Comparison of ENCODE assay signal across 20 cellular contexts in the genomic region with DNA sequence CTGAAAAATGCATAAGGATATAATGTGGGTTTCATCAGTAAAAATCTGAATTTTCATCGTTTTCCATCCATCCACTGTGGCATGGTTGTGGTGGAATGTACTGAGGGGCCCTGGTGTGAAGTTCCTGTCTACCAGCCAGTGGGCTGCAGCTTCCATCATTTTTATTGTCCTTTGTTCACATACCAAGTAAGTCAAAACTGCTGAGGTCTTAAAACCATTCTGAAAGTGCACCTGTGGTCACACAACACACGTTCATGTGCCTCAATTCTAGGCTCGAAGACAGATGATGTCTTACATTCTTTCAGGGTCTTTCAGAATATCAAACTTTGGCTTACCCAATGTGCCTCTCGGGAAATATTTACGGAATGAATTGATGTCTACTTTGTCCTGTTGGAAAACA. TPM values are rescaled to one million over a fixed set of nuclear protein-coding genes. Genes with fewer than 3 reads are reported as not detected.
"Had no signal": no experiment of that assay in that cellular context is flagged by ENCODE, and none has a peak within 500 bp of the region (broad histone marks: within the 10 kb centered on the region; RNA-seq: fewer than 3 reads in every experiment).

No MANE protein-coding gene starts in this region.

RNA-seq across cellular contexts. Expression of a gene that starts 6.2 kb away (rescaled TPM):
- total RNA-seq: colonic mucosa, dermis microvascular lymphatic vessel endothelial cell, endodermal cell, esophagus mucosa, esophagus squamous epithelium, gastrocnemius medialis, glomerular endothelial cell, heart right ventricle, kidney epithelial cell, left cardiac atrium, left lung, left ventricle myocardium superior, lower leg skin, lower lobe of right lung, lung microvascular endothelial cell, mesenteric fat pad, mesothelial cell of epicardium, mucosa of descending colon, myocyte had no signal
- polyA plus RNA-seq: heart right ventricle, keratinocyte had no signal

RNA-seq across cellular contexts. Expression of a gene that starts 33.9 kb away (rescaled TPM):
- total RNA-seq: colonic mucosa, dermis microvascular lymphatic vessel endothelial cell, endodermal cell, esophagus mucosa, esophagus squamous epithelium, gastrocnemius medialis, glomerular endothelial cell, heart right ventricle, kidney epithelial cell, left cardiac atrium, left lung, left ventricle myocardium superior, lower leg skin, lower lobe of right lung, lung microvascular endothelial cell, mesenteric fat pad, mesothelial cell of epicardium, mucosa of descending colon, myocyte had no signal
- polyA plus RNA-seq: heart right ventricle, keratinocyte had no signal

RNA-seq across cellular contexts. Expression of a gene that starts 36.4 kb away (rescaled TPM):
- total RNA-seq: colonic mucosa, dermis microvascular lymphatic vessel endothelial cell, endodermal cell, esophagus mucosa, esophagus squamous epithelium, gastrocnemius medialis, glomerular endothelial cell, heart right ventricle, kidney epithelial cell, left cardiac atrium, left lung, left ventricle myocardium superior, lower leg skin, lower lobe of right lung, lung microvascular endothelial cell, mesenteric fat pad, mesothelial cell of epicardium, mucosa of descending colon, myocyte had no signal
- polyA plus RNA-seq: heart right ventricle, keratinocyte had no signal

RNA-seq across cellular contexts. Expression of a gene that starts 49.1 kb away (rescaled TPM):
- total RNA-seq: colonic mucosa, dermis microvascular lymphatic vessel endothelial cell, endodermal cell, esophagus mucosa, esophagus squamous epithelium, gastrocnemius medialis, glomerular endothelial cell, heart right ventricle, kidney epithelial cell, left cardiac atrium, left lung, left ventricle myocardium superior, lower leg skin, lower lobe of right lung, lung microvascular endothelial cell, mesenteric fat pad, mesothelial cell of epicardium, mucosa of descending colon, myocyte had no signal
- polyA plus RNA-seq: heart right ventricle, keratinocyte had no signal
